13 cellular contexts compared by ENCODE assay signal in genomic region chr17:73901249-73901648, GRCh38.
DNase-seq lines count a peak whose midpoint lies in the region; ATAC-seq and TF ChIP-seq lines count a peak whose summit lies in the region.
"Had no signal": no experiment of that assay in that cellular context is flagged by ENCODE, and none has a peak within 500 bp of the region (broad histone marks: within the 10 kb centered on the region; RNA-seq: fewer than 3 reads in every experiment).

No MANE protein-coding gene starts in this region.

- POLR2A ChIA-PET in activated CD8-positive, alpha-beta T cell treated with anti-CD3 and anti-CD28 coated beads, Interleukin-2, amount 10 ng/mL, durations not matched to agents 7 days and 5 days (lab: Charles Lee) = no interaction called here
- POLR2A ChIA-PET in activated CD8-positive, alpha-beta T cell treated with anti-CD3 and anti-CD28 coated beads for 36 hours (lab: Charles Lee) = no interaction called here

- TF ChIP-seq CTCF in activated CD8-positive, alpha-beta T cell treated with anti-CD3 and anti-CD28 coated beads for 36 hours (IDR thresholded peaks at IDR 0.05) = no peak
- no peak for TF ChIP-seq CTCF in VCaP (conservative IDR thresholded peaks at IDR 0.05)

- ATAC-seq in activated CD8-positive, alpha-beta T cell treated with anti-CD3 and anti-CD28 coated beads, Interleukin-2, amount 10 ng/mL, durations not matched to agents 7 days and 5 days = no peak
- no peak for ATAC-seq in activated CD8-positive, alpha-beta T cell treated with anti-CD3 and anti-CD28 coated beads for 36 hours
- ATAC-seq in stimulated activated effector memory CD8-positive, alpha-beta T cell treated with anti-CD3 and anti-CD28 coated beads, Interleukin-12 subunit alpha, Interleukin-12 subunit beta, amount 100 ng/mL, for 72 hours = no peak
- no peak for ATAC-seq in HG02970 (IDR thresholded peaks at IDR 0.05; ENCODE audit: low FRiP score, unreplicated experiment)

- H3K36me3 Mint-ChIP-seq in activated CD8-positive, alpha-beta T cell treated with anti-CD3 and anti-CD28 coated beads, Interleukin-2, amount 10 ng/mL, durations not matched to agents 7 days and 5 days (ENCODE audit: low read depth) = no peaks in the 10 kb centered on the region
- H3K36me3 Mint-ChIP-seq in activated CD8-positive, alpha-beta T cell treated with anti-CD3 and anti-CD28 coated beads for 36 hours (ENCODE audit: low read depth) = no peaks in the 10 kb centered on the region
- H3K36me3 Mint-ChIP-seq in immature natural killer cell = no peaks in the 10 kb centered on the region
- no peaks in the 10 kb centered on the region for H3K36me3 Mint-ChIP-seq in stimulated activated effector memory CD8-positive, alpha-beta T cell treated with anti-CD3 and anti-CD28 coated beads, Interleukin-12 subunit alpha, Interleukin-12 subunit beta, amount 100 ng/mL, for 72 hours

- H3K27ac Mint-ChIP-seq in activated CD8-positive, alpha-beta T cell treated with anti-CD3 and anti-CD28 coated beads, Interleukin-2, amount 10 ng/mL, durations not matched to agents 7 days and 5 days = no peak overlapping the region
- H3K27ac Mint-ChIP-seq in activated CD8-positive, alpha-beta T cell treated with anti-CD3 and anti-CD28 coated beads for 36 hours = no peak overlapping the region
- H3K27ac Mint-ChIP-seq in immature natural killer cell = peak overlapping the region; percentile 80 to 96 (median 87)
- H3K27ac Mint-ChIP-seq in stimulated activated effector memory CD8-positive, alpha-beta T cell treated with anti-CD3 and anti-CD28 coated beads, Interleukin-12 subunit alpha, Interleukin-12 subunit beta, amount 100 ng/mL, for 72 hours = no peak overlapping the region

- no peak for DNase-seq in activated CD8-positive, alpha-beta T cell treated with anti-CD3 and anti-CD28 coated beads, Interleukin-2, amount 10 ng/mL, durations not matched to agents 7 days and 5 days
- DNase-seq in activated CD8-positive, alpha-beta T cell treated with anti-CD3 and anti-CD28 coated beads for 36 hours = no peak
- DNase-seq in immature natural killer cell (no peak), putamen (ENCODE audit: low spot score) (no peak), NCI-H2107 treated with DMSO at 0.1 percent for 48 hours (lab: John Stamatoyannopoulos, UW; ENCODE audit: unreplicated experiment) (no peak)
- DNase-seq in stimulated activated effector memory CD8-positive, alpha-beta T cell treated with anti-CD3 and anti-CD28 coated beads, Interleukin-12 subunit alpha, Interleukin-12 subunit beta, amount 100 ng/mL, for 72 hours (ENCODE audit: low spot score in 2 of 2) = no peak
- DNase-seq: 8988T; effector CD4-positive, alpha-beta T cell; NCI-H2171 treated with DMSO at 0.1 percent for 48 hours; SK-N-SH had no signal

- CTCF ChIA-PET in activated CD8-positive, alpha-beta T cell treated with anti-CD3 and anti-CD28 coated beads, Interleukin-2, amount 10 ng/mL, durations not matched to agents 7 days and 5 days (lab: Charles Lee) = no interaction called here
- CTCF ChIA-PET in activated CD8-positive, alpha-beta T cell treated with anti-CD3 and anti-CD28 coated beads for 36 hours (lab: Charles Lee) = no interaction called here

- H3K4me1 Mint-ChIP-seq in activated CD8-positive, alpha-beta T cell treated with anti-CD3 and anti-CD28 coated beads, Interleukin-2, amount 10 ng/mL, durations not matched to agents 7 days and 5 days (ENCODE audit: low read depth) = peaks cover 6% of the 10 kb centered on the region
- peaks cover 7% of the 10 kb centered on the region for H3K4me1 Mint-ChIP-seq in activated CD8-positive, alpha-beta T cell treated with anti-CD3 and anti-CD28 coated beads for 36 hours (ENCODE audit: low read depth)
- H3K4me1 Mint-ChIP-seq in immature natural killer cell = peaks cover 17 to 20% of the 10 kb centered on the region in 2 donors
- peaks cover 16% of the 10 kb centered on the region for H3K4me1 Mint-ChIP-seq in stimulated activated effector memory CD8-positive, alpha-beta T cell treated with anti-CD3 and anti-CD28 coated beads, Interleukin-12 subunit alpha, Interleukin-12 subunit beta, amount 100 ng/mL, for 72 hours

- peak overlapping the region; percentile 41; the same call in 1 of the 2 replicates for H3K27ac ChIP-seq in VCaP
- H3K27ac ChIP-seq: WERI-Rb-1 had no signal

- H3K27me3 Mint-ChIP-seq in activated CD8-positive, alpha-beta T cell treated with anti-CD3 and anti-CD28 coated beads, Interleukin-2, amount 10 ng/mL, durations not matched to agents 7 days and 5 days (ENCODE audit: low read depth) = peaks cover 39% of the 10 kb centered on the region
- H3K27me3 Mint-ChIP-seq in activated CD8-positive, alpha-beta T cell treated with anti-CD3 and anti-CD28 coated beads for 36 hours = peaks cover 31% of the 10 kb centered on the region
- peaks cover 5 to 19% (median 9%) of the 10 kb centered on the region in 3 donors for H3K27me3 Mint-ChIP-seq in immature natural killer cell (ENCODE audit: low read depth in 3 of 3)

- intact Hi-C loops in activated CD8-positive, alpha-beta T cell treated with anti-CD3 and anti-CD28 coated beads for 36 hours (cut with micrococcal nuclease) = no loop called here

- H3K4me3 Mint-ChIP-seq in activated CD8-positive, alpha-beta T cell treated with anti-CD3 and anti-CD28 coated beads, Interleukin-2, amount 10 ng/mL, durations not matched to agents 7 days and 5 days = peak overlapping the region; percentile 74
- H3K4me3 Mint-ChIP-seq in activated CD8-positive, alpha-beta T cell treated with anti-CD3 and anti-CD28 coated beads for 36 hours = no peak overlapping the region
- H3K4me3 Mint-ChIP-seq in immature natural killer cell = peak overlapping the region; percentile 92 to 97 (median 95)
- peak overlapping the region; percentile 74 for H3K4me3 Mint-ChIP-seq in stimulated activated effector memory CD8-positive, alpha-beta T cell treated with anti-CD3 and anti-CD28 coated beads, Interleukin-12 subunit alpha, Interleukin-12 subunit beta, amount 100 ng/mL, for 72 hours

- no peaks in the 10 kb centered on the region for H3K9me3 Mint-ChIP-seq in activated CD8-positive, alpha-beta T cell treated with anti-CD3 and anti-CD28 coated beads, Interleukin-2, amount 10 ng/mL, durations not matched to agents 7 days and 5 days (ENCODE audit: insufficient read depth)
- no peaks in the 10 kb centered on the region for H3K9me3 Mint-ChIP-seq in activated CD8-positive, alpha-beta T cell treated with anti-CD3 and anti-CD28 coated beads for 36 hours
- no peaks in the 10 kb centered on the region for H3K9me3 Mint-ChIP-seq in immature natural killer cell
- no peaks in the 10 kb centered on the region for H3K9me3 Mint-ChIP-seq in stimulated activated effector memory CD8-positive, alpha-beta T cell treated with anti-CD3 and anti-CD28 coated beads, Interleukin-12 subunit alpha, Interleukin-12 subunit beta, amount 100 ng/mL, for 72 hours

Comparison
In these comparisons a context has a peak if more than half of its experiments do, and no peak if none do; other contexts are left out.
1. H3K27ac Mint-ChIP-seq: peak in immature natural killer cell (6 of 6); none in activated CD8-positive, alpha-beta T cell treated with anti-CD3 and anti-CD28 coated beads, Interleukin-2, amount 10 ng/mL, durations not matched to agents 7 days and 5 days (single experiment), activated CD8-positive, alpha-beta T cell treated with anti-CD3 and anti-CD28 coated beads for 36 hours (single experiment) and stimulated activated effector memory CD8-positive, alpha-beta T cell treated with anti-CD3 and anti-CD28 coated beads, Interleukin-12 subunit alpha, Interleukin-12 subunit beta, amount 100 ng/mL, for 72 hours (single experiment).